In genomic region chr13:108915634-108916497, GRCh38 we compare ENCODE assay signal across 8 cellular contexts.
A peak's percentile ranks its signal among the peaks of the same experiment; 100 is the strongest.
DNase-seq lines count a peak whose midpoint lies in the region; ATAC-seq and TF ChIP-seq lines count a peak whose summit lies in the region.

No MANE protein-coding gene starts in this region.

- no peak for TF ChIP-seq POLR2A in transverse colon (IDR thresholded peaks at IDR 0.05)

- 15 to 45% methylated on average over 5 to 9 of the region's 9 CpGs for WGBS in transverse colon (ENCODE audit: low coverage in 1 of 2), 2 donors

- H3K9me3 ChIP-seq in Panc1 (ENCODE audit: control insufficient read depth, insufficient read depth, low read depth, low read length) (no peaks in the 10 kb centered on the region), transverse colon (no peaks in the 10 kb centered on the region)

- H3K27ac ChIP-seq in Panc1 (ENCODE audit: low read length) (peak overlapping the region; percentile 86), transverse colon (peak overlapping the region; percentile 42 to 63 (median 58))

- POLR2A ChIA-PET in Panc1 (lab: Charles Lee) = no interaction called here

- intact Hi-C loops in Panc1 (cut with micrococcal nuclease; ENCODE audit: unreplicated experiment) (no loop called here), transverse colon (cut with DNase I; ENCODE audit: low total_unique reads) (no loop called here)

- CTCF ChIA-PET in Panc1 (lab: Charles Lee) = no interaction called here

- BruUV-seq in Panc1 (replicated peaks; lab: Mats Ljungman, UMichigan) = no TSS peak

- TF ChIP-seq EP300 in transverse colon (IDR thresholded peaks at IDR 0.05; ENCODE audit: low read depth) = no peak

- ATAC-seq in GM18870 (IDR thresholded peaks at IDR 0.05; ENCODE audit: unreplicated experiment) (peak; percentile 92), HG03108 (IDR thresholded peaks at IDR 0.05; ENCODE audit: unreplicated experiment) (peak; percentile 88), Panc1 (peak; percentile 92)

- H3K36me3 ChIP-seq in Panc1 (ENCODE audit: control insufficient read depth, insufficient read depth, low read length) = no peaks in the 10 kb centered on the region
- no peaks in the 10 kb centered on the region for H3K36me3 ChIP-seq in transverse colon

- TF ChIP-seq CTCF in Panc1 (IDR thresholded peaks at IDR 0.05) (no peak), transverse colon (IDR thresholded peaks at IDR 0.05) (no peak)

- no peaks in the 10 kb centered on the region for H3K27me3 ChIP-seq in Panc1 (ENCODE audit: control insufficient read depth, insufficient read depth, low read length)
- H3K27me3 ChIP-seq in transverse colon = no peaks in the 10 kb centered on the region

- H3K4me1 ChIP-seq in Panc1 (ENCODE audit: control insufficient read depth, insufficient read depth, low read length) = peaks cover 25% of the 10 kb centered on the region
- peaks cover 8 to 25% (median 11%) of the 10 kb centered on the region in 4 donors for H3K4me1 ChIP-seq in transverse colon

- in situ Hi-C loops in ACHN (cut with HindIII; ENCODE audit: low pct_ligation_motif_present, low pct_unique_long_range_greater_than_20kb, low sequenced_read_pairs) (no loop called here), Panc1 (cut with HindIII; ENCODE audit: low pct_unique_long_range_greater_than_20kb, low sequenced_read_pairs) (no loop called here), transverse colon (cut with MboI; ENCODE audit: low pct_ligation_motif_present in 1 of 4, low pct_unique_long_range_greater_than_20kb in 1 of 4, low sequenced_read_pairs in 3 of 4) (no loop called here)

- H3K4me3 ChIP-seq in Panc1 (ENCODE audit: low read depth in 2 of 2, low read length in 2 of 2) = peak overlapping the region; percentile 7 to 47; a peak in 3 of 4 replicates
- H3K4me3 ChIP-seq in transverse colon = peak overlapping the region in 1 of 4 donors; percentile 28

- DNase-seq in ACHN (peak; percentile 91), Panc1 (ENCODE audit: low read depth, low spot score) (no peak), glomerular visceral epithelial cell (ENCODE audit: extremely low spot score) (peak; percentile 79), pons (ENCODE audit: low spot score) (peak; percentile 82), transverse colon (peak; percentile 81)
- DNase-seq in activated T-helper 9 cell treated with anti-CD3 and anti-CD28 coated beads, Interleukin-2, amount 50 U/mL, for 16 hours (ENCODE audit: low read depth) = peak; percentile 67
